Comparison of ENCODE assay signal across 12 cellular contexts in the genomic region with DNA sequence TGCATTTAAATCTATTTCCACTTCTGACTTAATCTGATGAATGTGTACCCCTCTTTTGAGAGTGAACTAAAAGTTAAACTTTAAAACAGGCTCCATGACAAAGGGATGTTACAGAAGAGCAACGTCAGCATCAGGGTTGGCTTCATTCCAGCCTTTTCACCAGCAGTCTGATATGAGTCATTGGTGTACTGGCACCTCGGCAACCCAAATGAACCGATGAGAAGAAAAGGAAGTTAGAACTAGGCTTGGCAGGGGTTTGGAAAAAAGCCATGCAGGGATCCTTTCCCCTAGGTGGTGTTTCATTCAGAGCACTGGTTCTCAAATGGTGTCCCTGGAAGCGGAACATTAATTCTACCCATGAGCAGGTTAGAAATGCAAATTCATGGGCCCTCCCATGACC. TPM values are rescaled to one million over a fixed set of nuclear protein-coding genes. Genes with fewer than 3 reads are reported as not detected.
A peak's percentile ranks its signal among the peaks of the same experiment; 100 is the strongest.
DNase-seq lines count a peak whose midpoint lies in the region; ATAC-seq, FAIRE-seq and TF ChIP-seq lines count a peak whose summit lies in the region.
"Had no signal": no experiment of that assay in that cellular context is flagged by ENCODE, and none has a peak within 500 bp of the region (broad histone marks: within the 10 kb centered on the region; RNA-seq: fewer than 3 reads in every experiment).

No MANE protein-coding gene starts in this region.

- 37% methylated on average over 4 of the region's 4 CpGs for WGBS in aorta, 2 donors
- 36% methylated on average over 4 of the region's 4 CpGs for WGBS in right cardiac atrium

- no peaks in the 10 kb centered on the region for H3K79me2 ChIP-seq in PC-9 (ENCODE audit: low read depth)

- ATAC-seq in aorta (ENCODE audit: low FRiP score) (no peak), right cardiac atrium (no peak)

- no TSS peak for BruUV-seq in PC-9 (replicated peaks; lab: Mats Ljungman, UMichigan)

- no peaks in the 10 kb centered on the region for H3F3A ChIP-seq in PC-9 (ENCODE audit: insufficient read depth, low read depth)

- intact Hi-C loops in PC-9 (cut with micrococcal nuclease; ENCODE audit: unreplicated experiment) (no loop called here), aorta (cut with DNase I) (no loop called here), vagina (cut with DNase I) (no loop called here), right cardiac atrium (cut with DNase I) (no loop called here)

- FAIRE-seq in H54 (lab: Jason Lieb, UNC): peak; percentile 89
- FAIRE-seq: kidney had no signal

- TF ChIP-seq CTCF in AG09309 (IDR thresholded peaks at IDR 0.05; ENCODE audit: control insufficient read depth, insufficient read depth, low read depth, low read length, missing control alignments) (no peak), PC-9 (conservative IDR thresholded peaks at IDR 0.05) (no peak), vagina (IDR thresholded peaks at IDR 0.05) (no peak)

- CTCF ChIA-PET in PC-9 (lab: Charles Lee): no interaction called here

- H3K27ac ChIP-seq in PC-9: no peak overlapping the region
- no peak overlapping the region for H3K27ac ChIP-seq in aorta (ENCODE audit: low read depth in 1 of 2, low read length in 2 of 2)
- H3K27ac ChIP-seq in vagina: no peak overlapping the region
- H3K27ac ChIP-seq in right cardiac atrium (ENCODE audit: low read length): no peak overlapping the region
- H3K27ac ChIP-seq: right atrium auricular region had no signal

- H3K27me3 ChIP-seq in PC-9 (ENCODE audit: insufficient read depth, low read depth) (peaks cover 26% of the 10 kb centered on the region; the same call in 1 of the 2 replicates), aorta (ENCODE audit: control insufficient read depth in 1 of 2, insufficient read depth in 2 of 2, low read length in 1 of 2) (peaks cover 0 to 2% of the 10 kb centered on the region in 2 donors), vagina (no peaks in the 10 kb centered on the region), right cardiac atrium (ENCODE audit: control insufficient read depth, insufficient read depth) (no peaks in the 10 kb centered on the region)
- H3K27me3 ChIP-seq: right atrium auricular region had no signal

- POLR2A ChIA-PET in PC-9 (lab: Charles Lee; ENCODE audit: unreplicated experiment): no interaction called here

- no peaks in the 10 kb centered on the region for H3K9me2 ChIP-seq in PC-9 (ENCODE audit: insufficient read depth)

- H3K4me2 ChIP-seq in PC-9: no peak overlapping the region

- H3K4me3 ChIP-seq in AG09309 (ENCODE audit: control insufficient read depth, low read depth, low read length) (no peak overlapping the region), PC-9 (no peak overlapping the region), aorta (ENCODE audit: low read length in 2 of 2) (no peak overlapping the region), vagina (no peak overlapping the region), right cardiac atrium (ENCODE audit: low read length) (no peak overlapping the region)
- H3K4me3 ChIP-seq: right atrium auricular region had no signal

- peaks cover 8% of the 10 kb centered on the region for H3K9me3 ChIP-seq in PC-9 (ENCODE audit: insufficient read depth, low read depth)
- H3K9me3 ChIP-seq in aorta (ENCODE audit: control insufficient read depth, low read length): peaks cover 1% of the 10 kb centered on the region
- no peaks in the 10 kb centered on the region for H3K9me3 ChIP-seq in vagina
- H3K9me3 ChIP-seq in right cardiac atrium (ENCODE audit: control insufficient read depth, low read length): no peaks in the 10 kb centered on the region
- H3K9me3 ChIP-seq: right atrium auricular region had no signal

- H2AFZ ChIP-seq in PC-9: no peak overlapping the region

- no peaks in the 10 kb centered on the region for H3K36me3 ChIP-seq in PC-9 (ENCODE audit: low read depth)
- no peaks in the 10 kb centered on the region for H3K36me3 ChIP-seq in aorta (ENCODE audit: control insufficient read depth in 1 of 2, insufficient read depth in 2 of 2, low read length in 1 of 2)
- H3K36me3 ChIP-seq in vagina: no peaks in the 10 kb centered on the region
- H3K36me3 ChIP-seq: right atrium auricular region had no signal

- DNase-seq in AG09309 (ENCODE audit: low read depth): peak; percentile 23
- peak; percentile 74 for DNase-seq in H54 (ENCODE audit: insufficient read length, low spot score)
- peak; percentile 65 to 81 for DNase-seq in PC-9
- DNase-seq in fibroblast of gingiva (ENCODE audit: low read depth): peak; percentile 20
- no peak for DNase-seq in effector CD4-positive, alpha-beta T cell
- DNase-seq in aorta: no peak
- no peak for DNase-seq in vagina (ENCODE audit: extremely low spot score in 2 of 2)
- DNase-seq in right cardiac atrium: no peak
- DNase-seq: activated CD8-positive, alpha-beta memory T cell treated with anti-CD3 and anti-CD28 coated beads for 24 hours; kidney; stimulated activated naive CD4-positive, alpha-beta T cell treated with Interleukin-2 at 50 U/mL for 16 hours had no signal

- no peaks in the 10 kb centered on the region for H4K20me1 ChIP-seq in PC-9 (ENCODE audit: insufficient read depth)

- TF ChIP-seq POLR2A in H54 (IDR thresholded peaks at IDR 0.05; ENCODE audit: low read depth, low read length) (no peak), vagina (IDR thresholded peaks at IDR 0.05) (no peak)

- H3K4me1 ChIP-seq in PC-9 (replicated peaks; ENCODE audit: insufficient read depth) (no peaks in the 10 kb centered on the region), aorta (ENCODE audit: control insufficient read depth in 1 of 2, insufficient read depth in 2 of 2, low read length in 2 of 2) (no peaks in the 10 kb centered on the region), vagina (no peaks in the 10 kb centered on the region), right cardiac atrium (ENCODE audit: control insufficient read depth, insufficient read depth, low read length) (no peaks in the 10 kb centered on the region)
- H3K4me1 ChIP-seq: right atrium auricular region had no signal

RNA-seq across cellular contexts. Expression of a gene that starts 53.6 kb away (rescaled TPM):
- total RNA-seq in PC-9 (2021) (203 and 261 TPM in 2 replicates), aorta (100 to 1,000 TPM in 1 of 2 donors, 10 to 100 TPM in 1; 90.1 to 109 TPM), vagina (81.5 TPM), right cardiac atrium (100 to 1,000 TPM in 1 of 4 donors, 10 to 100 TPM in 3; 72.3 to 126 (median 90.4) TPM)
- polyA plus RNA-seq in aorta (100 to 1,000 TPM; 396 to 623 TPM), right cardiac atrium (329 TPM)

Comparison
In these comparisons a context has a peak if more than half of its experiments do, and no peak if none do; other contexts are left out.
1. DNase-seq: peak in AG09309 (single experiment), H54 (single experiment), PC-9 (2 of 2) and fibroblast of gingiva (single experiment); none in effector CD4-positive, alpha-beta T cell (single experiment), aorta (0 of 2), vagina (0 of 2) and right cardiac atrium (0 of 3).